Comparison of ENCODE assay signal across 13 cellular contexts in the genomic region with DNA sequence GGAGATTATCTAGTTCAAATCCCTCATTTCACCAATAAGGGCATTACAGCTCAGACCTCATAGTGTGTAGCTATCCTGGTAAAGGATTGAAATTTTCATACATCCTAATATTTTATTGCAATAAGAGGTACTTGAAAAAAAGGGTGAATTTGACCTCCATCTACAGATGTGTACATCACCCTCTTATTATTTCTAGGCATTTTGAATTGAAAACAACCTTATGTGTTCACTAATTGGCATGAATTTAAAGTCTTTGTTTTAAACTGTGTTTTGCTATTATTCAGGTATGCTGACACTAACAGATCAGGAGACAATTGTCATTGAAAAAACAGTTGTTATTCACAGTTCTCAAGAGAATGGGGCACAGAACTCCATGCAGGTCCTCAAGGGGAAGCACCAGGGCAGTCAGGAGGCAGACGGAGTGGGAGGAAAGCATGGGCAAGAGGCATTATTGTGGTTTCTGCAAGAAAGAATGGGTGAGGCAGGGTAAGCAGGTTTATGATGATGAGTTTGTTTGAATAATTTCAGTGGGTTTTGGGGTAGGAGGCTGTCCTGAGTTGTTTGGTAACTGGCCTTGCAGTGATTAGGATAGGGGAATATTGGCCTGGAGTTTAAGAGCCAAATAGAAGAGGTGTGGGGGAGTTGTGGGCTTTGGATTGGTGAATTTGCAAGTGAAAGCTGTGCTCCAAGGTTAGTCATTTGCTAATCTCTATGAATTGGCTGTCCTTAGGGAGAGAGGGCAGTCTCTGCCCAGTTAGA.
"Had no signal": no experiment of that assay in that cellular context is flagged by ENCODE, and none has a peak within 500 bp of the region (broad histone marks: within the 10 kb centered on the region; RNA-seq: fewer than 3 reads in every experiment).

No MANE protein-coding gene starts in this region.

- H3K9me3 ChIP-seq: body of pancreas, left lung, tibial nerve had no signal

- DNase-seq: activated CD4-positive, alpha-beta memory T cell treated with anti-CD3 and anti-CD28 coated beads, Interleukin-2, amount 10 ng/mL, durations not matched to agents 7 days and 5 days; activated CD4-positive, alpha-beta T cell treated with anti-CD3 and anti-CD28 coated beads for 48 hours; activated CD4-positive, CD25-positive, alpha-beta regulatory T cell; activated CD8-positive, alpha-beta memory T cell treated with anti-CD3 and anti-CD28 coated beads, Interleukin-2, amount 10 ng/mL, durations not matched to agents 7 days and 5 days; activated naive CD4-positive, alpha-beta T cell treated with Interleukin-2 at 50 U/mL for 16 hours; activated naive CD8-positive, alpha-beta T cell treated with anti-CD3 and anti-CD28 coated beads, Interleukin-2, amount 10 ng/mL, durations not matched to agents 7 days and 5 days; body of pancreas; erythroblast; hypothalamus; left lung; mammary epithelial cell; T-cell had no signal

- H3K27ac ChIP-seq: body of pancreas, left lung, tibial nerve had no signal

- H3K4me1 ChIP-seq: body of pancreas, left lung had no signal

- H3K27me3 ChIP-seq: body of pancreas, left lung, tibial nerve had no signal

- H3K36me3 ChIP-seq: left lung, tibial nerve had no signal

- H3K4me3 ChIP-seq: body of pancreas, left lung, tibial nerve had no signal

- ATAC-seq: activated CD8-positive, alpha-beta memory T cell treated with anti-CD3 and anti-CD28 coated beads, Interleukin-2, amount 10 ng/mL, durations not matched to agents 7 days and 5 days; body of pancreas; left lung; T-cell had no signal
